13 cellular contexts compared by ENCODE assay signal in the genomic region with DNA sequence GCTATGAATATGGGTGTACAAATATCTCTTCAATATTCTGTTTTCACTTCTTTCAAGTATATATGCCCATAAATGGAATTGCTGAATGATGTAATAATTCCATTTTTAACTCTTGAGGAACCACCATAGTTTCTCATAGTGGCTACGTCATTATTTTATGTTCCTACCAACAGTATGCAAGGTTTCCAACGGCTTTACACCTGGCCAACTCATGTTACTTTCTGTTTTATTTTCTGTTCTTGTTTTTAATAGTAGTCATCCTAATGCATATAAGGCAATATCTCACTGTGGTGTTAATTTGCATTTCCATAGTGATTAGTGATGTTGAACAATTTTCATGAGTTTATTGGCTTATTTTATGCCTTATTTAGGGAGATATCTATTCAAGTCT.
DNase-seq lines count a peak whose midpoint lies in the region; ATAC-seq, FAIRE-seq and TF ChIP-seq lines count a peak whose summit lies in the region.
"Had no signal": no experiment of that assay in that cellular context is flagged by ENCODE, and none has a peak within 500 bp of the region (broad histone marks: within the 10 kb centered on the region; RNA-seq: fewer than 3 reads in every experiment).

No MANE protein-coding gene starts in this region.

- no peaks in the 10 kb centered on the region for H3K9me2 ChIP-seq in PC-9 (ENCODE audit: insufficient read depth)

- H3K27me3 ChIP-seq in Panc1 (ENCODE audit: control insufficient read depth, insufficient read depth, low read length), result no peaks in the 10 kb centered on the region
- H3K27me3 ChIP-seq in PC-9 (ENCODE audit: insufficient read depth, low read depth), result no peaks in the 10 kb centered on the region
- H3K27me3 ChIP-seq in left lung, result no peaks in the 10 kb centered on the region
- H3K27me3 ChIP-seq: BE2C, esophagus muscularis mucosa had no signal

- CTCF ChIA-PET in Panc1 (lab: Charles Lee) (no interaction called here), PC-9 (lab: Charles Lee) (interaction anchor here (0.7 kb wide), 1 partner anchor 18 kb away, joined by 8 read pairs; no protein-coding TSS in a partner anchor)

- H3K36me3 ChIP-seq in Panc1 (ENCODE audit: control insufficient read depth, insufficient read depth, low read length), result no peaks in the 10 kb centered on the region
- H3K36me3 ChIP-seq in PC-9 (ENCODE audit: low read depth), result no peaks in the 10 kb centered on the region
- H3K36me3 ChIP-seq in left lung, result no peaks in the 10 kb centered on the region
- H3K36me3 ChIP-seq: BE2C, esophagus muscularis mucosa had no signal

- H3K4me1 ChIP-seq in Panc1 (ENCODE audit: control insufficient read depth, insufficient read depth, low read length) (no peaks in the 10 kb centered on the region), PC-9 (replicated peaks; ENCODE audit: insufficient read depth) (no peaks in the 10 kb centered on the region), left lung (no peaks in the 10 kb centered on the region)
- H3K4me1 ChIP-seq: BE2C had no signal

- peak overlapping the region; percentile 35; the same call in 1 of the 2 replicates for H3K27ac ChIP-seq in Panc1 (ENCODE audit: low read length)
- no peak overlapping the region for H3K27ac ChIP-seq in PC-9
- no peak overlapping the region for H3K27ac ChIP-seq in left lung

- H3F3A ChIP-seq in PC-9 (ENCODE audit: insufficient read depth, low read depth), result no peaks in the 10 kb centered on the region

- H3K79me2 ChIP-seq in PC-9 (ENCODE audit: low read depth), result no peaks in the 10 kb centered on the region

- no peak overlapping the region for H3K4me2 ChIP-seq in PC-9

- H3K4me3 ChIP-seq in Panc1 (ENCODE audit: low read depth in 2 of 2, low read length in 2 of 2) (no peak overlapping the region), PC-9 (no peak overlapping the region), left lung (no peak overlapping the region)
- H3K4me3 ChIP-seq: esophagus muscularis mucosa had no signal

- POLR2A ChIA-PET in Panc1 (lab: Charles Lee), result no interaction called here
- POLR2A ChIA-PET in PC-9 (lab: Charles Lee; ENCODE audit: unreplicated experiment), result interaction anchor here (0.6 kb wide), 1 partner anchor 1009 kb away, joined by 21 read pairs; no protein-coding TSS in a partner anchor

- no TSS peak for BruUV-seq in Panc1 (replicated peaks; lab: Mats Ljungman, UMichigan)
- BruUV-seq in PC-9 (replicated peaks; lab: Mats Ljungman, UMichigan), result no TSS peak

- H3K9me3 ChIP-seq in Panc1 (ENCODE audit: control insufficient read depth, insufficient read depth, low read depth, low read length) (peaks cover 19% of the 10 kb centered on the region; the same call in 1 of the 2 replicates), PC-9 (ENCODE audit: insufficient read depth, low read depth) (no peaks in the 10 kb centered on the region), left lung (no peaks in the 10 kb centered on the region)
- H3K9me3 ChIP-seq: BE2C, esophagus muscularis mucosa had no signal

- H4K20me1 ChIP-seq in PC-9 (ENCODE audit: insufficient read depth), result no peaks in the 10 kb centered on the region

- H2AFZ ChIP-seq in PC-9, result no peak overlapping the region

- peak; percentile 66 for FAIRE-seq in GM18507 (lab: Jason Lieb, UNC)

- no peak for DNase-seq in GM18507 (ENCODE audit: extremely low spot score, insufficient read length, low read depth)
- DNase-seq in Panc1 (ENCODE audit: low read depth, low spot score), result no peak
- no peak for DNase-seq in HPDE6-E6E7 (ENCODE audit: extremely low spot score)
- DNase-seq in PC-9, result no peak
- DNase-seq in left lung, result no peak
- DNase-seq in NCI-H1092 treated with DMSO at 0.1 percent for 48 hours (lab: John Stamatoyannopoulos, UW), result no peak
- DNase-seq: BE2C; posterior cingulate gyrus; stimulated activated CD4-positive, alpha-beta T cell treated with anti-CD3 and anti-CD28 coated beads, Interleukin-1b, Interleukin-23, amount 100 ng/mL, for 48 hours had no signal

- intact Hi-C loops in Panc1 (cut with micrococcal nuclease; ENCODE audit: unreplicated experiment) (no loop called here), PC-9 (cut with micrococcal nuclease; ENCODE audit: unreplicated experiment) (no loop called here), left lung (cut with DNase I) (no loop called here)

- in situ Hi-C loops in Panc1 (cut with HindIII; ENCODE audit: low pct_unique_long_range_greater_than_20kb, low sequenced_read_pairs), result no loop called here

- peak; percentile 55 for ATAC-seq in GM21360 (IDR thresholded peaks at IDR 0.05; ENCODE audit: unreplicated experiment)
- peak; percentile 86 for ATAC-seq in HG03045 (IDR thresholded peaks at IDR 0.05; ENCODE audit: unreplicated experiment)
- no peak for ATAC-seq in Panc1
- no peak for ATAC-seq in left lung
- ATAC-seq: stimulated activated memory B cell treated with anti-CD40 and anti-IgM and Interleukin-4, amounts not matched to agents 10 μg/mL and 1 μg/mL and 100 μg/mL, for 72 hours had no signal

- TF ChIP-seq CTCF in Panc1 (IDR thresholded peaks at IDR 0.05) (no peak), PC-9 (conservative IDR thresholded peaks at IDR 0.05) (no peak), left lung (IDR thresholded peaks at IDR 0.05) (no peak)

Comparison
In these comparisons a context has a peak if more than half of its experiments do, and no peak if none do; other contexts are left out.
1. ATAC-seq: peak in GM21360 (single experiment) and HG03045 (single experiment); none in Panc1 (single experiment) and left lung (single experiment).